Comparison of ENCODE assay signal across 21 cellular contexts in the genomic region with DNA sequence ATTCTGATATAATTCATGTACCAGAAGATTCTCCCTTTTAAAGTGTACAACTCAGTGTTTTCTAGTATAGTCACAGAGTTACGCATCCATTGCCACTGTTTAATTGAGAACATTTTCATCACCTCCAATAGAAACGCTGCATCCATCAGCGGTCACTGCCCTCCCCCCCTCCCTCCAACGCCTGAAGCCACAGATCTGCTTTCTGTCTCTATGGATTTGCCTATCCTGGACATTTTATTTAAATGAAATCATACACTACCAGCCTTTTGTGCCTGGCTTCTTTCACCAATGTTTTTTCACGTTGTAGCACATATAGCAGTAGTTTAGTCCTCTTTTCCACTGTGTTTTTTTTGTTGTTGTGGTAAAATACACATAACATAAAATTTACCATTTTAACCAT. TPM values are rescaled to one million over a fixed set of nuclear protein-coding genes. Genes with fewer than 3 reads are reported as not detected.
DNase-seq lines count a peak whose midpoint lies in the region; ATAC-seq and TF ChIP-seq lines count a peak whose summit lies in the region.
"Had no signal": no experiment of that assay in that cellular context is flagged by ENCODE, and none has a peak within 500 bp of the region (broad histone marks: within the 10 kb centered on the region; RNA-seq: fewer than 3 reads in every experiment).

No MANE protein-coding gene starts in this region.

- H3K27ac Mint-ChIP-seq in MCF 10A (ENCODE audit: low read depth, unreplicated experiment), result peak overlapping the region; percentile 97
- H3K27ac Mint-ChIP-seq in dendritic cell treated with granulocyte-macrophage colony-stimulating factor and Interleukin-4, amounts not matched to agents 40 ng/mL and 50 ng/mL, for 4 days, result peak overlapping the region; percentile 83
- H3K27ac Mint-ChIP-seq: activated CD8-positive, alpha-beta T cell treated with anti-CD3 and anti-CD28 coated beads, Interleukin-2, amount 10 ng/mL, durations not matched to agents 7 days and 5 days; B cell had no signal

- peaks cover 86% of the 10 kb centered on the region for H3K36me3 Mint-ChIP-seq in MCF 10A (ENCODE audit: insufficient read depth, unreplicated experiment)
- H3K36me3 Mint-ChIP-seq in dendritic cell treated with granulocyte-macrophage colony-stimulating factor and Interleukin-4, amounts not matched to agents 40 ng/mL and 50 ng/mL, for 4 days (ENCODE audit: low read depth), result peaks cover 75% of the 10 kb centered on the region

- no TSS peak for BruUV-seq in MCF 10A (replicated peaks; lab: Mats Ljungman, UMichigan)

- no peaks in the 10 kb centered on the region for H3K27me3 Mint-ChIP-seq in MCF 10A (ENCODE audit: insufficient read depth, unreplicated experiment)
- H3K27me3 Mint-ChIP-seq in dendritic cell treated with granulocyte-macrophage colony-stimulating factor and Interleukin-4, amounts not matched to agents 40 ng/mL and 50 ng/mL, for 4 days, result no peaks in the 10 kb centered on the region
- H3K27me3 Mint-ChIP-seq: B cell had no signal

- POLR2A ChIA-PET in MCF 10A (lab: Yijun Ruan, JAX), result interaction anchor here (0.6 to 5.7 kb wide), 8 partner anchors 8 to 241 kb away, joined by 3 to 99 read pairs (median 4); a partner anchor contains a TSS

- no peak overlapping the region for H3K4me3 Mint-ChIP-seq in MCF 10A (ENCODE audit: unreplicated experiment)
- no peak overlapping the region for H3K4me3 Mint-ChIP-seq in dendritic cell treated with granulocyte-macrophage colony-stimulating factor and Interleukin-4, amounts not matched to agents 40 ng/mL and 50 ng/mL, for 4 days
- H3K4me3 Mint-ChIP-seq: activated CD8-positive, alpha-beta T cell treated with anti-CD3 and anti-CD28 coated beads, Interleukin-2, amount 10 ng/mL, durations not matched to agents 7 days and 5 days; B cell had no signal

- no peak for ATAC-seq in HG02642 (IDR thresholded peaks at IDR 0.05; ENCODE audit: poor library complexity, unreplicated experiment)
- ATAC-seq: activated CD4-positive, CD25-positive, alpha-beta regulatory T cell treated with anti-CD3 and anti-CD28 coated beads, Interleukin-2, amount 50 U/mL, for 24 hours; activated CD8-positive, alpha-beta T cell treated with anti-CD3 and anti-CD28 coated beads, Interleukin-2, amount 10 ng/mL, durations not matched to agents 7 days and 5 days had no signal

- H3K27me3 ChIP-seq in breast epithelium (no peaks in the 10 kb centered on the region), muscle layer of duodenum (ENCODE audit: low read depth, low read length) (no peaks in the 10 kb centered on the region), uterus (no peaks in the 10 kb centered on the region)
- H3K27me3 ChIP-seq: cardiac muscle cell, dorsolateral prefrontal cortex, thyroid gland had no signal

- TF ChIP-seq CTCF in MCF 10A (IDR thresholded peaks at IDR 0.05; ENCODE audit: unreplicated experiment) (no peak), breast epithelium (IDR thresholded peaks at IDR 0.05) (no peak), uterus (IDR thresholded peaks at IDR 0.05) (no peak)

- H3K4me1 ChIP-seq in breast epithelium (no peaks in the 10 kb centered on the region), muscle layer of duodenum (ENCODE audit: control insufficient read depth in 1 of 2, insufficient read depth in 2 of 2, low read length in 2 of 2) (peaks cover 12 to 36% of the 10 kb centered on the region in 2 donors), uterus (peaks cover 0 to 3% of the 10 kb centered on the region in 2 donors)

- no peak for DNase-seq in MCF 10A (ENCODE audit: unreplicated experiment)
- DNase-seq in breast epithelium (ENCODE audit: low spot score in 2 of 2), result no peak
- DNase-seq in uterus, result no peak
- no peak for DNase-seq in stimulated activated CD4-positive, alpha-beta T cell treated with anti-CD3 and anti-CD28 coated beads, Interleukin-12 subunit alpha, Interleukin-12 subunit beta, amount 100 ng/mL, for 4 hours
- DNase-seq in NOMO-1 (lab: John Stamatoyannopoulos, UW; ENCODE audit: unreplicated experiment in 2 of 2), result no peak
- DNase-seq: 8988T; activated CD8-positive, alpha-beta T cell treated with anti-CD3 and anti-CD28 coated beads, Interleukin-2, amount 10 ng/mL, durations not matched to agents 7 days and 5 days; activated T-cell treated with anti-CD3 and anti-CD28 coated beads, Interleukin-2, amount 50 U/mL, for 1 hour; amniotic stem cell; dorsolateral prefrontal cortex; NCI-H1105 treated with DMSO at 0.1 percent for 48 hours; NCI-H2081; nucleus accumbens; thyroid gland had no signal

- H3K27ac ChIP-seq in breast epithelium, result no peak overlapping the region
- peak overlapping the region; percentile 85 for H3K27ac ChIP-seq in muscle layer of duodenum (ENCODE audit: low read length)
- peak overlapping the region; percentile 33 to 52 for H3K27ac ChIP-seq in uterus
- H3K27ac ChIP-seq: cardiac muscle cell, SK-N-MC, thyroid gland had no signal

- no peak for TF ChIP-seq POLR2A in breast epithelium (IDR thresholded peaks at IDR 0.05)
- TF ChIP-seq POLR2A in uterus (IDR thresholded peaks at IDR 0.05), result no peak

- no peaks in the 10 kb centered on the region for H3K9me3 Mint-ChIP-seq in MCF 10A (ENCODE audit: unreplicated experiment)
- no peaks in the 10 kb centered on the region for H3K9me3 Mint-ChIP-seq in dendritic cell treated with granulocyte-macrophage colony-stimulating factor and Interleukin-4, amounts not matched to agents 40 ng/mL and 50 ng/mL, for 4 days

- peaks cover 52% of the 10 kb centered on the region for H3K4me1 Mint-ChIP-seq in MCF 10A (ENCODE audit: insufficient read depth, unreplicated experiment)
- H3K4me1 Mint-ChIP-seq in dendritic cell treated with granulocyte-macrophage colony-stimulating factor and Interleukin-4, amounts not matched to agents 40 ng/mL and 50 ng/mL, for 4 days (ENCODE audit: low read depth), result peaks cover 53% of the 10 kb centered on the region

- no peaks in the 10 kb centered on the region for H3K9me3 ChIP-seq in breast epithelium
- H3K9me3 ChIP-seq in muscle layer of duodenum (ENCODE audit: control insufficient read depth in 1 of 2, low read length in 2 of 2), result no peaks in the 10 kb centered on the region
- no peaks in the 10 kb centered on the region for H3K9me3 ChIP-seq in uterus
- H3K9me3 ChIP-seq: thyroid gland had no signal

- intact Hi-C loops in MCF 10A (cut with micrococcal nuclease) (loop anchor here (2.0 to 10.0 kb wide), 2 partner anchors 17 to 47 kb away; a partner anchor contains a TSS), breast epithelium (cut with DNase I; ENCODE audit: low total_unique reads) (no loop called here), uterus (cut with DNase I; ENCODE audit: low total_unique reads) (loop anchor here (10.0 kb wide), 2 partner anchors 97 to 257 kb away; no protein-coding TSS in a partner anchor)
- intact Hi-C loops in dendritic cell treated with granulocyte-macrophage colony-stimulating factor and Interleukin-4, amounts not matched to agents 40 ng/mL and 50 ng/mL, for 4 days (cut with micrococcal nuclease), result loop anchor here (5.0 to 10.0 kb wide), 3 partner anchors 45 to 217 kb away; a partner anchor contains a TSS

- CTCF ChIA-PET in MCF 10A (lab: Yijun Ruan, JAX), result interaction anchor here (0.5 to 10.4 kb wide), 8 partner anchors 19 to 661 kb away, joined by 3 to 232 read pairs (median 4); a partner anchor contains a TSS

- H3K36me3 ChIP-seq in breast epithelium (no peaks in the 10 kb centered on the region), muscle layer of duodenum (ENCODE audit: control insufficient read depth in 1 of 2, insufficient read depth in 2 of 2, low read length in 2 of 2) (peaks cover 34% of the 10 kb centered on the region in 2 donors), uterus (no peaks in the 10 kb centered on the region)

- H3K4me3 ChIP-seq in breast epithelium (no peak overlapping the region), muscle layer of duodenum (ENCODE audit: low read depth in 1 of 2, low read length in 2 of 2) (no peak overlapping the region), uterus (no peak overlapping the region)
- H3K4me3 ChIP-seq: cardiac muscle cell, dorsolateral prefrontal cortex, SK-N-MC, thyroid gland had no signal

RNA-seq across cellular contexts. Expression of a gene that starts 22.8 kb away (rescaled TPM):
- total RNA-seq in MCF 10A (2022) (25.8 and 26.9 TPM in 2 replicates), breast epithelium (10 to 100 TPM; 19.8 to 34.7 (median 29.0) TPM), uterus (10 to 100 TPM in 3 of 4 donors, 1 to 10 TPM in 1; 4.6 to 26.8 (median 23.3) TPM)

RNA-seq across cellular contexts. Expression of a gene that starts 46.5 kb away (rescaled TPM):
- total RNA-seq in MCF 10A (2022) (2.2 and 3.6 TPM in 2 replicates), breast epithelium (under 1 TPM; 0.59 to 0.98 (median 0.64) TPM), uterus (1 to 10 TPM in 3 of 4 donors, not detected in 1; 1.3 to 6.4 (median 1.3) TPM)
- total RNA-seq: B cell had no signal

Comparison
In these comparisons a context has a peak if more than half of its experiments do, and no peak if none do; other contexts are left out.
1. H3K27ac ChIP-seq: peak in muscle layer of duodenum (single experiment) and uterus (2 of 2); none in breast epithelium (0 of 2).